ENCODE assay signal across 8 cellular contexts in the genomic region with DNA sequence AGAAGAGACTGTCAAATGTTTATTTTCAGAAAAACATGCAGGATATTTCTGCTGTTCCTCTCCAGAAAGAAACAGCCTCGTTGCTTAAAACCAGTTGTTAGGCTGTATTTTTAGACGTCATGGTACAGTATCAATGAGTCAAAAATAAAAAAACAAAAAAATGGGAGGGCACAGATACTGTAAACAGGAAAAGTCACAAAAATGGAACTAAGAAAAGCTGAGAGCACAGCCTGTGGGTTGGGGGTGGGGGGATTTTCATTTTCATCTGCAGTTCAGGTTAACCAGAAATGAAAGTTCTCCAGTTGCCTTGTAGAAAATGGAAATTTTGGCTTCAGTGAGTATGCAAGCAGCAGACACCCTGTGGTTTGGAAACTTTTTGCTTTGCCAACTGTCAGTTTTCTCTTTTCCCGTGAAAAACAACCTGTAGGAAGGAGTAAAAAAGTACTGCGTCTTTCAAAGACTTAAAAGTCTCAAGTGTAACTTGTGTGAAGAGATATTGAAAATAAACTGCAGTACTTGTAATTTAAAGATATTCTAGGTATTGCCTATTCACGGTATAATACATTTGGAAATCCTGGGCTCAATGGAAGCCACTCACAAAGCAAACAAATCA. TPM values are rescaled to one million over a fixed set of nuclear protein-coding genes. Genes with fewer than 3 reads are reported as not detected.
DNase-seq lines count a peak whose midpoint lies in the region; ATAC-seq and TF ChIP-seq lines count a peak whose summit lies in the region.

No MANE protein-coding gene starts in this region.

- H3K27me3 Mint-ChIP-seq in MCF 10A (ENCODE audit: insufficient read depth, unreplicated experiment), result no peaks in the 10 kb centered on the region
- H3K27me3 Mint-ChIP-seq in activated T-helper 2 cell treated with anti-CD3 and anti-CD28 coated beads, Interferon-gamma antibody, Interleukin-2, Interleukin-4, amounts not matched to agents 10 μg/mL and 5 μg/mL and 100 μg/mL, durations not matched to agents 14 hours and 24 hours and 36 hours (ENCODE audit: low read depth), result no peaks in the 10 kb centered on the region

- intact Hi-C loops in MCF 10A (cut with micrococcal nuclease), result no loop called here
- intact Hi-C loops in breast epithelium (cut with DNase I; ENCODE audit: low total_unique reads), result no loop called here
- intact Hi-C loops in activated T-helper 2 cell treated with anti-CD3 and anti-CD28 coated beads, Interferon-gamma antibody, Interleukin-2, Interleukin-4, amounts not matched to agents 10 μg/mL and 5 μg/mL and 100 μg/mL, durations not matched to agents 14 hours and 24 hours and 36 hours (cut with micrococcal nuclease), result loop anchor here (1.0 to 2.0 kb wide), 8 partner anchors 22 to 244 kb away; partner anchors contain the start of gene FRMD4B

- CTCF ChIA-PET in MCF 10A (lab: Yijun Ruan, JAX), result interaction anchor here (0.7 to 4.4 kb wide), 6 partner anchors 37 to 338 kb away, joined by 3 to 38 read pairs (median 4); no protein-coding TSS in a partner anchor

- peak; percentile 89 for ATAC-seq in HG03280 (IDR thresholded peaks at IDR 0.05; ENCODE audit: unreplicated experiment)

- H3K27ac ChIP-seq in breast epithelium, result no peak overlapping the region
- no peak overlapping the region for H3K27ac ChIP-seq in SJCRH30

- H3K36me3 Mint-ChIP-seq in MCF 10A (ENCODE audit: insufficient read depth, unreplicated experiment), result peaks cover 10% of the 10 kb centered on the region
- no peaks in the 10 kb centered on the region for H3K36me3 Mint-ChIP-seq in activated T-helper 2 cell treated with anti-CD3 and anti-CD28 coated beads, Interferon-gamma antibody, Interleukin-2, Interleukin-4, amounts not matched to agents 10 μg/mL and 5 μg/mL and 100 μg/mL, durations not matched to agents 14 hours and 24 hours and 36 hours (ENCODE audit: low read depth)

- H3K4me3 Mint-ChIP-seq in MCF 10A (ENCODE audit: unreplicated experiment), result no peak overlapping the region
- peak overlapping the region; percentile 41 for H3K4me3 Mint-ChIP-seq in activated T-helper 2 cell treated with anti-CD3 and anti-CD28 coated beads, Interferon-gamma antibody, Interleukin-2, Interleukin-4, amounts not matched to agents 10 μg/mL and 5 μg/mL and 100 μg/mL, durations not matched to agents 14 hours and 24 hours and 36 hours (ENCODE audit: low read depth)

- TF ChIP-seq POLR2A in breast epithelium (IDR thresholded peaks at IDR 0.05), result no peak

- H3K27me3 ChIP-seq in breast epithelium (no peaks in the 10 kb centered on the region), SJCRH30 (no peaks in the 10 kb centered on the region)

- H3K9me3 ChIP-seq in breast epithelium, result no peaks in the 10 kb centered on the region
- no peaks in the 10 kb centered on the region for H3K9me3 ChIP-seq in SJCRH30 (replicated peaks)

- H3K4me3 ChIP-seq in breast epithelium (peak overlapping the region in 1 of 3 donors; percentile 6), SJCRH30 (no peak overlapping the region)

- no peak for TF ChIP-seq CTCF in MCF 10A (IDR thresholded peaks at IDR 0.05; ENCODE audit: unreplicated experiment)
- no peak for TF ChIP-seq CTCF in breast epithelium (IDR thresholded peaks at IDR 0.05)

- peak overlapping the region; percentile 46 for H3K27ac Mint-ChIP-seq in MCF 10A (ENCODE audit: low read depth, unreplicated experiment)
- peak overlapping the region; percentile 92 for H3K27ac Mint-ChIP-seq in activated T-helper 2 cell treated with anti-CD3 and anti-CD28 coated beads, Interferon-gamma antibody, Interleukin-2, Interleukin-4, amounts not matched to agents 10 μg/mL and 5 μg/mL and 100 μg/mL, durations not matched to agents 14 hours and 24 hours and 36 hours

- BruUV-seq in MCF 10A (replicated peaks; lab: Mats Ljungman, UMichigan), result no TSS peak

- H3K4me1 ChIP-seq in breast epithelium (no peaks in the 10 kb centered on the region), SJCRH30 (peaks cover 15% of the 10 kb centered on the region)

- no peaks in the 10 kb centered on the region for H3K9me3 Mint-ChIP-seq in MCF 10A (ENCODE audit: unreplicated experiment)
- no peaks in the 10 kb centered on the region for H3K9me3 Mint-ChIP-seq in activated T-helper 2 cell treated with anti-CD3 and anti-CD28 coated beads, Interferon-gamma antibody, Interleukin-2, Interleukin-4, amounts not matched to agents 10 μg/mL and 5 μg/mL and 100 μg/mL, durations not matched to agents 14 hours and 24 hours and 36 hours

- peaks cover 11% of the 10 kb centered on the region for H3K4me1 Mint-ChIP-seq in MCF 10A (ENCODE audit: insufficient read depth, unreplicated experiment)
- H3K4me1 Mint-ChIP-seq in activated T-helper 2 cell treated with anti-CD3 and anti-CD28 coated beads, Interferon-gamma antibody, Interleukin-2, Interleukin-4, amounts not matched to agents 10 μg/mL and 5 μg/mL and 100 μg/mL, durations not matched to agents 14 hours and 24 hours and 36 hours (ENCODE audit: low read depth), result peaks cover 49% of the 10 kb centered on the region

- DNase-seq in MCF 10A (ENCODE audit: unreplicated experiment) (no peak), breast epithelium (ENCODE audit: low spot score in 2 of 2) (no peak), SJCRH30 (no peak), NCI-H1930 (lab: John Stamatoyannopoulos, UW) (no peak), cerebellar cortex (ENCODE audit: low spot score) (no peak)
- peak; percentile 58 for DNase-seq in activated T-helper 2 cell treated with anti-CD3 and anti-CD28 coated beads, Interferon-gamma antibody, Interleukin-2, Interleukin-4, amounts not matched to agents 10 μg/mL and 5 μg/mL and 100 μg/mL, durations not matched to agents 14 hours and 24 hours and 36 hours (ENCODE audit: low spot score)
- DNase-seq in stimulated activated CD4-positive, alpha-beta T cell treated with anti-CD3 and anti-CD28 coated beads, Interleukin-12 subunit alpha, Interleukin-12 subunit beta, amount 100 ng/mL, for 48 hours (ENCODE audit: low read depth in 2 of 3, low spot score in 1 of 3), result peak; percentile 47 to 56 (median 50)

- POLR2A ChIA-PET in MCF 10A (lab: Yijun Ruan, JAX), result interaction anchor here (1.2 kb wide), 1 partner anchor 232 kb away, joined by 3 read pairs; no protein-coding TSS in a partner anchor

- H3K36me3 ChIP-seq in breast epithelium, result no peaks in the 10 kb centered on the region
- no peaks in the 10 kb centered on the region for H3K36me3 ChIP-seq in SJCRH30

RNA-seq across cellular contexts. Expression of gene FRMD4B, which starts 59.0 kb away (rescaled TPM):
- 39.0 and 51.9 TPM in 2 replicates for total RNA-seq in MCF 10A (2022)
- total RNA-seq in breast epithelium, result 10 to 100 TPM; 31.1 to 49.5 (median 35.0) TPM
- total RNA-seq in activated T-helper 2 cell treated with anti-CD3 and anti-CD28 coated beads, Interferon-gamma antibody, Interleukin-2, Interleukin-4, amounts not matched to agents 10 μg/mL and 5 μg/mL and 100 μg/mL, durations not matched to agents 14 hours and 24 hours and 36 hours, result 75.1 and 78.0 TPM in 2 replicates
- 3.8 and 4.4 TPM in 2 replicates for total RNA-seq in SJCRH30 (2014; rRNA removed; shearing (Covaris generic))

Comparison
In these comparisons a context has a peak if more than half of its experiments do, and no peak if none do; other contexts are left out.
1. DNase-seq: peak in activated T-helper 2 cell treated with anti-CD3 and anti-CD28 coated beads, Interferon-gamma antibody, Interleukin-2, Interleukin-4, amounts not matched to agents 10 μg/mL and 5 μg/mL and 100 μg/mL, durations not matched to agents 14 hours and 24 hours and 36 hours (single experiment) and stimulated activated CD4-positive, alpha-beta T cell treated with anti-CD3 and anti-CD28 coated beads, Interleukin-12 subunit alpha, Interleukin-12 subunit beta, amount 100 ng/mL, for 48 hours (3 of 3); none in MCF 10A (single experiment), breast epithelium (0 of 2), SJCRH30 (0 of 2), NCI-H1930 (0 of 2) and cerebellar cortex (single experiment).